Comparison of ENCODE assay signal across 8 cellular contexts in genomic region chr19:4077800-4078683, GRCh38. TPM values are rescaled to one million over a fixed set of nuclear protein-coding genes. Genes with fewer than 3 reads are reported as not detected.
A peak's percentile ranks its signal among the peaks of the same experiment; 100 is the strongest.
DNase-seq lines count a peak whose midpoint lies in the region; ATAC-seq, FAIRE-seq and TF ChIP-seq lines count a peak whose summit lies in the region.

No MANE protein-coding gene starts in this region.

- WGBS in mesendoderm (ENCODE audit: extremely low coverage, insufficient coverage, low lambda C conversion rate), result no CpG with 5 or more reads among the region's 33 CpGs
- 12 to 19% methylated on average over 18 to 24 of the region's 33 CpGs for WGBS in thyroid gland, 2 donors

- POLR2A ChIA-PET in RWPE1 (lab: Yijun Ruan, JAX; ENCODE audit: low non-redundant PET), result no interaction called here

- peaks cover 2% of the 10 kb centered on the region for H3K4me1 ChIP-seq in mesendoderm (ENCODE audit: control insufficient read depth, low read depth, low read length)
- H3K4me1 ChIP-seq in thyroid gland, result peaks cover 9 to 15% of the 10 kb centered on the region in 2 donors

- CTCF ChIA-PET in RWPE1 (lab: Yijun Ruan, JAX), result interaction anchor here (0.6 to 1.0 kb wide), 3 partner anchors 15 to 1405 kb away, joined by 3 to 6 read pairs (median 5); no protein-coding TSS in a partner anchor

- H3K79me2 ChIP-seq in mesendoderm (ENCODE audit: control insufficient read depth, insufficient read depth, low read length), result no peaks in the 10 kb centered on the region

- peak overlapping the region; percentile 14 for H2BK15ac ChIP-seq in mesendoderm (replicated peaks; ENCODE audit: low read depth)

- peak overlapping the region; percentile 36 for H3K56ac ChIP-seq in mesendoderm (ENCODE audit: low read length)

- DNase-seq in RWPE1 (ENCODE audit: low spot score) (no peak), bronchial epithelial cell (ENCODE audit: low read depth) (no peak), mesendoderm (peak; percentile 39), thyroid gland (peak; percentile 61 to 63), HK-2 (ENCODE audit: unreplicated experiment) (no peak)

- no peak overlapping the region for H3K4me2 ChIP-seq in mesendoderm (ENCODE audit: low read length)

- no peak overlapping the region for H4K5ac ChIP-seq in mesendoderm (ENCODE audit: low read length)

- peak overlapping the region; percentile 5 for H3K4ac ChIP-seq in mesendoderm (ENCODE audit: low read depth, low read length)

- no peaks in the 10 kb centered on the region for H3K79me1 ChIP-seq in mesendoderm (ENCODE audit: low read length)

- peak overlapping the region; percentile 27 for H3K4me3 ChIP-seq in bronchial epithelial cell (ENCODE audit: low read depth, low read length)
- H3K4me3 ChIP-seq in mesendoderm (ENCODE audit: low read length), result no peak overlapping the region
- peak overlapping the region; percentile 13 to 53 (median 39) for H3K4me3 ChIP-seq in thyroid gland (replicated peaks in 1 of 3)

- H2BK120ac ChIP-seq in mesendoderm (ENCODE audit: low read depth, low read length), result no peak overlapping the region

- ATAC-seq in GM18868 (IDR thresholded peaks at IDR 0.05; ENCODE audit: unreplicated experiment) (no peak), HG02588 (IDR thresholded peaks at IDR 0.05; ENCODE audit: unreplicated experiment) (no peak)

- intact Hi-C loops in thyroid gland (cut with DNase I), result no loop called here

- no peak overlapping the region for H2AK5ac ChIP-seq in mesendoderm (ENCODE audit: low read length)

- no peak overlapping the region for H3K9ac ChIP-seq in mesendoderm (ENCODE audit: low read length)

- no peak overlapping the region for H3K23ac ChIP-seq in mesendoderm (ENCODE audit: low read length)

- TF ChIP-seq POLR2A in GM18951 (IDR thresholded peaks at IDR 0.05; ENCODE audit: extremely low read depth, insufficient read depth, insufficient read length) (peak; percentile 58), thyroid gland (IDR thresholded peaks at IDR 0.05) (peak in 1 of 2 donors; percentile 15)

- no peak overlapping the region for H3K18ac ChIP-seq in mesendoderm (ENCODE audit: low read length)

- H3K27me3 ChIP-seq in bronchial epithelial cell (ENCODE audit: control insufficient read depth, insufficient read depth, low read length) (no peaks in the 10 kb centered on the region), mesendoderm (ENCODE audit: insufficient read depth, low read length, poor library complexity) (no peaks in the 10 kb centered on the region), thyroid gland (no peaks in the 10 kb centered on the region)

- no peaks in the 10 kb centered on the region for H3K9me3 ChIP-seq in thyroid gland

- TF ChIP-seq CTCF in RWPE1 (conservative IDR thresholded peaks at IDR 0.05; ENCODE audit: low read depth) (no peak), bronchial epithelial cell (IDR thresholded peaks at IDR 0.05; ENCODE audit: insufficient read depth, low read length, severe bottlenecking) (no peak), thyroid gland (IDR thresholded peaks at IDR 0.05) (no peak)

- in situ Hi-C loops in GM18951 (cut with MboI; ENCODE audit: low sequenced_read_pairs, unreplicated experiment), result no loop called here

- H3K27ac ChIP-seq in RWPE1 (peak overlapping the region; percentile 59), mesendoderm (ENCODE audit: low read depth, low read length) (no peak overlapping the region), thyroid gland (peak overlapping the region; percentile 50 to 74 (median 63))

- H4K8ac ChIP-seq in mesendoderm (ENCODE audit: low read depth, low read length), result no peak overlapping the region

- FAIRE-seq in bronchial epithelial cell (lab: Jason Lieb, UNC), result no peak

- no peak overlapping the region for H2BK5ac ChIP-seq in mesendoderm (ENCODE audit: low read length)

- H3K36me3 ChIP-seq in bronchial epithelial cell (ENCODE audit: control insufficient read depth, insufficient read depth, low read length) (no peaks in the 10 kb centered on the region), mesendoderm (ENCODE audit: control insufficient read depth, insufficient read depth, low read length) (no peaks in the 10 kb centered on the region), thyroid gland (no peaks in the 10 kb centered on the region)

RNA-seq across cellular contexts. Expression of gene ZBTB7A, which starts 11.3 kb away (rescaled TPM):
- total RNA-seq in bronchial epithelial cell (15.3 and 29.2 TPM in 2 replicates), thyroid gland (10 to 100 TPM; 45.3 to 85.3 (median 54.9) TPM)
- 8.8 TPM for polyA plus RNA-seq in mesendoderm (2013, experiment 1 of 2)
- polyA plus RNA-seq in mesendoderm (2013, experiment 2 of 2), result 8.8 TPM

RNA-seq across cellular contexts. Expression of gene MAP2K2, which starts 45.9 kb away (rescaled TPM):
- 116 and 178 TPM in 2 replicates for total RNA-seq in bronchial epithelial cell
- 103 TPM for polyA plus RNA-seq in mesendoderm (2013, experiment 1 of 2)
- polyA plus RNA-seq in mesendoderm (2013, experiment 2 of 2), result 103 TPM
- 10 to 100 TPM; 59.4 to 95.3 (median 81.8) TPM for total RNA-seq in thyroid gland

Comparison
In these comparisons a context has a peak if more than half of its experiments do, and no peak if none do; other contexts are left out.
1. DNase-seq: peak in mesendoderm (single experiment) and thyroid gland (2 of 2); none in RWPE1 (single experiment), bronchial epithelial cell (single experiment) and HK-2 (single experiment).